26 cellular contexts compared by ENCODE assay signal in genomic region chr16:72277749-72278148, GRCh38.
"Had no signal": no experiment of that assay in that cellular context is flagged by ENCODE, and none has a peak within 500 bp of the region (broad histone marks: within the 10 kb centered on the region; RNA-seq: fewer than 3 reads in every experiment).

No MANE protein-coding gene starts in this region.

- ATAC-seq: K562, Panc1, PC-3, SK-N-SH treated with all-trans-retinoic acid at 6 μM for 48 hours had no signal

- DNase-seq: Kasumi-1; MV-4-11; NCI-H1048; NCI-H1105; NCI-H1417; NCI-H1436 treated with DMSO at 0.1 percent for 48 hours; NCI-H1694; NCI-H187 treated with DMSO at 0.1 percent for 48 hours; NCI-H2029 treated with DMSO at 0.1 percent for 48 hours; NCI-H2171; NCI-H226; NCI-H446; NCI-H510A; NCI-H524 treated with DMSO at 0.1 percent for 48 hours; NCI-H69; NCI-H774; NK-92 treated with Interleukin-12 subunit alpha and Interleukin-12 subunit beta, amount 100 ng/mL, for 24 hours; PC-3; SHP77 had no signal

- H3K27me3 Mint-ChIP-seq: IgD-negative memory B cell had no signal

- H3K9me3 Mint-ChIP-seq: IgD-negative memory B cell had no signal

- H3K4me3 Mint-ChIP-seq: IgD-negative memory B cell had no signal

- H3K9ac ChIP-seq: KMS-11 had no signal

- H3K27ac Mint-ChIP-seq: IgD-negative memory B cell had no signal

- H3K36me3 Mint-ChIP-seq: IgD-negative memory B cell had no signal

- H3K4me2 ChIP-seq: KMS-11 had no signal

- H3K4me3 ChIP-seq: K562 had no signal

- H3K4me1 Mint-ChIP-seq: IgD-negative memory B cell had no signal

- H3K27ac ChIP-seq: HL-60, KMS-11, RWPE1 had no signal
